22 cellular contexts compared by ENCODE assay signal in genomic region chr22:50286701-50287318, GRCh38.
"Had no signal": no experiment of that assay in that cellular context is flagged by ENCODE, and none has a peak within 500 bp of the region (broad histone marks: within the 10 kb centered on the region; RNA-seq: fewer than 3 reads in every experiment).

No MANE protein-coding gene starts in this region.

- H3K4me2 ChIP-seq: smooth muscle cell had no signal

- DNase-seq: dermis blood vessel endothelial cell; effector memory CD4-positive, alpha-beta T cell; esophagus squamous epithelium; foreskin melanocyte; left ventricle myocardium superior; lower lobe of right lung; natural killer cell; pancreas; stimulated activated CD4-positive, alpha-beta T cell treated with anti-CD3 and anti-CD28 coated beads, Interleukin-12 subunit alpha, Interleukin-12 subunit beta, amount 100 ng/mL, for 4 hours; stimulated activated CD4-positive, alpha-beta T cell treated with anti-CD3 and anti-CD28 coated beads, Interleukin-1b, Interleukin-23, amount 100 ng/mL, for 48 hours; stimulated activated CD4-positive, alpha-beta T cell treated with anti-CD3 and anti-CD28 coated beads, Interleukin-4, amount 100 ng/mL, for 1 hour; stimulated activated CD8-positive, alpha-beta memory T cell treated with anti-CD3 and anti-CD28 coated beads, Interleukin-4, amount 100 ng/mL, for 48 hours; stimulated activated naive CD4-positive, alpha-beta T cell; stimulated activated naive CD8-positive, alpha-beta T cell treated with anti-CD3 and anti-CD28 coated beads, Interleukin-15, amount 100 ng/mL, for 72 hours; testis; tibial artery had no signal

- FAIRE-seq: endothelial cell of umbilical vein, keratinocyte, pancreas had no signal

- H3K36me3 ChIP-seq: neutrophil had no signal

- H3K27me3 ChIP-seq: esophagus squamous epithelium, pancreas, testis, tibial artery had no signal

- H3K4me3 ChIP-seq: coronary artery, esophagus squamous epithelium, lower lobe of right lung, pancreas, smooth muscle cell, testis, tibial artery had no signal

- H3K27ac ChIP-seq: coronary artery, lower lobe of right lung, neutrophil, pancreas, testis, tibial artery had no signal

- H3K9me3 ChIP-seq: esophagus squamous epithelium, lower lobe of right lung, neutrophil, pancreas, testis, tibial artery had no signal

- ATAC-seq: left ventricle myocardium superior; lower lobe of right lung; natural killer cell; pancreas; sciatic nerve; stimulated activated naive CD8-positive, alpha-beta T cell treated with anti-CD3 and anti-CD28 coated beads, Interleukin-15, amount 100 ng/mL, for 72 hours had no signal

- H3K4me1 ChIP-seq: testis had no signal
